In the genomic region with DNA sequence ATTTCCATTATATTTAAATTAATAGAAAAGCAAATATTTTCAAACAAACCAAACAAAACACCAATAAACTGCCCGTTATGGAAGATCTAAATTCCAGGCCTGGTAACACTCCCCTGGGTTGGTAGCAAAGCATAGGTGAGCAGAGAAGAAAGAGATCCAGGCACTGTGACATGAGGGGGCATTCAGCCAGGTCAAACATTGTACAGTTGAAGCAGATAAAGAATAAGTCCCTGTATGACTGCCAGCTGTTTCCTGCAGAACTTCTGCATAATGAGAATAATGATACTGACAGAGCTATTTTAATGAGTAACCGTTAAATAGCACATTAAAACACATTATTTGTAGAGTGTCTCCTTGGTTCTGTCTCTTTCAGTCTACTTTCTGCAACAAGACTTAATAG, we compare ENCODE assay signal across 1 cellular context.
TF ChIP-seq lines count a peak whose summit lies in the region.

No MANE protein-coding gene starts in this region.

TF ChIP-seq in GM23338, 12 proteins besides CTCF, POLR2A, EP300 and RAD21 (continued from another document):
- TF ChIP-seq, protein P1, sequence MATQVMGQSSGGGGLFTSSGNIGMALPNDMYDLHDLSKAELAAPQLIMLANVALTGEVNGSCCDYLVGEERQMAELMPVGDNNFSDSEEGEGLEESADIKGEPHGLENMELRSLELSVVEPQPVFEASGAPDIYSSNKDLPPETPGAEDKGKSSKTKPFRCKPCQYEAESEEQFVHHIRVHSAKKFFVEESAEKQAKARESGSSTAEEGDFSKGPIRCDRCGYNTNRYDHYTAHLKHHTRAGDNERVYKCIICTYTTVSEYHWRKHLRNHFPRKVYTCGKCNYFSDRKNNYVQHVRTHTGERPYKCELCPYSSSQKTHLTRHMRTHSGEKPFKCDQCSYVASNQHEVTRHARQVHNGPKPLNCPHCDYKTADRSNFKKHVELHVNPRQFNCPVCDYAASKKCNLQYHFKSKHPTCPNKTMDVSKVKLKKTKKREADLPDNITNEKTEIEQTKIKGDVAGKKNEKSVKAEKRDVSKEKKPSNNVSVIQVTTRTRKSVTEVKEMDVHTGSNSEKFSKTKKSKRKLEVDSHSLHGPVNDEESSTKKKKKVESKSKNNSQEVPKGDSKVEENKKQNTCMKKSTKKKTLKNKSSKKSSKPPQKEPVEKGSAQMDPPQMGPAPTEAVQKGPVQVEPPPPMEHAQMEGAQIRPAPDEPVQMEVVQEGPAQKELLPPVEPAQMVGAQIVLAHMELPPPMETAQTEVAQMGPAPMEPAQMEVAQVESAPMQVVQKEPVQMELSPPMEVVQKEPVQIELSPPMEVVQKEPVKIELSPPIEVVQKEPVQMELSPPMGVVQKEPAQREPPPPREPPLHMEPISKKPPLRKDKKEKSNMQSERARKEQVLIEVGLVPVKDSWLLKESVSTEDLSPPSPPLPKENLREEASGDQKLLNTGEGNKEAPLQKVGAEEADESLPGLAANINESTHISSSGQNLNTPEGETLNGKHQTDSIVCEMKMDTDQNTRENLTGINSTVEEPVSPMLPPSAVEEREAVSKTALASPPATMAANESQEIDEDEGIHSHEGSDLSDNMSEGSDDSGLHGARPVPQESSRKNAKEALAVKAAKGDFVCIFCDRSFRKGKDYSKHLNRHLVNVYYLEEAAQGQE (IDR thresholded peaks at IDR 0.05; ENCODE audit: unreplicated experiment), result no peak
- TF ChIP-seq, protein P2, sequence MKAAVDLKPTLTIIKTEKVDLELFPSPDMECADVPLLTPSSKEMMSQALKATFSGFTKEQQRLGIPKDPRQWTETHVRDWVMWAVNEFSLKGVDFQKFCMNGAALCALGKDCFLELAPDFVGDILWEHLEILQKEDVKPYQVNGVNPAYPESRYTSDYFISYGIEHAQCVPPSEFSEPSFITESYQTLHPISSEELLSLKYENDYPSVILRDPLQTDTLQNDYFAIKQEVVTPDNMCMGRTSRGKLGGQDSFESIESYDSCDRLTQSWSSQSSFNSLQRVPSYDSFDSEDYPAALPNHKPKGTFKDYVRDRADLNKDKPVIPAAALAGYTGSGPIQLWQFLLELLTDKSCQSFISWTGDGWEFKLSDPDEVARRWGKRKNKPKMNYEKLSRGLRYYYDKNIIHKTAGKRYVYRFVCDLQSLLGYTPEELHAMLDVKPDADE (IDR thresholded peaks at IDR 0.05), result no peak
- TF ChIP-seq ZNF114 (CRISPR knock-in tag; IDR thresholded peaks at IDR 0.05), result no peak
- TF ChIP-seq JUNB (IDR thresholded peaks at IDR 0.05; ENCODE audit: unreplicated experiment), result no peak
- no peak for TF ChIP-seq POLR2AphosphoS5 (IDR thresholded peaks at IDR 0.05; ENCODE audit: low read depth)
- no peak for TF ChIP-seq EZH2 (IDR thresholded peaks at IDR 0.05; ENCODE audit: low read depth, unreplicated experiment)
- TF ChIP-seq EZH2phosphoT487 (IDR thresholded peaks at IDR 0.05; ENCODE audit: unreplicated experiment), result no peak
- TF ChIP-seq STAT1 (IDR thresholded peaks at IDR 0.05; ENCODE audit: unreplicated experiment), result no peak
TF ChIP-seq in GM23338: peak in this region for 0.
